Comparison of ENCODE assay signal across 16 cellular contexts in genomic region chr2:222982909-222983265, GRCh38.
"Had no signal": no experiment of that assay in that cellular context is flagged by ENCODE, and none has a peak within 500 bp of the region (broad histone marks: within the 10 kb centered on the region; RNA-seq: fewer than 3 reads in every experiment).

No MANE protein-coding gene starts in this region.

- ATAC-seq: foreskin keratinocyte, left lung had no signal

- H3K36me3 Mint-ChIP-seq: activated naive CD8-positive, alpha-beta T cell treated with anti-CD3 and anti-CD28 coated beads for 36 hours had no signal

- H3K4me3 Mint-ChIP-seq: activated naive CD8-positive, alpha-beta T cell treated with anti-CD3 and anti-CD28 coated beads for 36 hours; activated T-helper 1 cell treated with anti-CD3 and anti-CD28 coated beads, Interleukin-12 subunit alpha, Interleukin-12 subunit beta, Interleukin-2, Interleukin-4 antibody, amounts not matched to agents 30 ng/mL and 10 ng/mL and 1 ng/mL, durations not matched to agents 14 hours and 24 hours and 36 hours; endodermal cell; T-helper 1 cell treated with Interleukin-12 subunit alpha and Interleukin-12 subunit beta and Interleukin-4 antibody, amounts not matched to agents 30 μg/mL and 1 μg/mL, for 36 hours had no signal

- H3K4me1 ChIP-seq: colonic mucosa, foreskin keratinocyte, vagina had no signal

- H3K27ac Mint-ChIP-seq: activated naive CD8-positive, alpha-beta T cell treated with anti-CD3 and anti-CD28 coated beads for 36 hours; activated T-helper 1 cell treated with anti-CD3 and anti-CD28 coated beads, Interleukin-12 subunit alpha, Interleukin-12 subunit beta, Interleukin-2, Interleukin-4 antibody, amounts not matched to agents 30 ng/mL and 10 ng/mL and 1 ng/mL, durations not matched to agents 14 hours and 24 hours and 36 hours; T-helper 1 cell treated with Interleukin-12 subunit alpha and Interleukin-12 subunit beta and Interleukin-4 antibody, amounts not matched to agents 30 μg/mL and 1 μg/mL, for 36 hours had no signal

- H3K36me3 ChIP-seq: colonic mucosa, left lung, transverse colon, vagina, WERI-Rb-1 had no signal

- H3K27me3 ChIP-seq: colonic mucosa, foreskin keratinocyte, left lung, transverse colon, vagina had no signal

- H3K4me3 ChIP-seq: colonic mucosa, left lung, transverse colon, vagina had no signal

- H3K9me3 Mint-ChIP-seq: activated T-helper 1 cell treated with anti-CD3 and anti-CD28 coated beads, Interleukin-12 subunit alpha, Interleukin-12 subunit beta, Interleukin-2, Interleukin-4 antibody, amounts not matched to agents 30 ng/mL and 10 ng/mL and 1 ng/mL, durations not matched to agents 14 hours and 24 hours and 36 hours; T-helper 1 cell treated with Interleukin-12 subunit alpha and Interleukin-12 subunit beta and Interleukin-4 antibody, amounts not matched to agents 30 μg/mL and 1 μg/mL, for 36 hours had no signal

- H3K9me3 ChIP-seq: colonic mucosa, left lung, transverse colon, vagina had no signal

- DNase-seq: activated CD4-positive, alpha-beta T cell treated with anti-CD3 and anti-CD28 coated beads, Interleukin-2, amount 50 U/mL, for 4 hours; activated gamma-delta T cell treated with Interleukin-2 at 50 U/mL for 16 hours; activated naive CD8-positive, alpha-beta T cell treated with anti-CD3 and anti-CD28 coated beads for 36 hours; activated T-cell treated with anti-CD3 and anti-CD28 coated beads for 4 hours; amniotic stem cell; colonic mucosa; foreskin keratinocyte; left lung; stimulated activated CD4-positive, alpha-beta T cell treated with anti-CD3 and anti-CD28 coated beads, Interleukin-2, amount 100 ng/mL, for 24 hours; stimulated activated naive CD4-positive, alpha-beta T cell treated with Interleukin-2 at 50 U/mL for 16 hours; transverse colon; WERI-Rb-1 had no signal

- H3K27ac ChIP-seq: colonic mucosa, foreskin keratinocyte, left lung, transverse colon, vagina had no signal
